Comparison of ENCODE assay signal across 1 cellular context in genomic region chr5:178572617-178573016, GRCh38.
TF ChIP-seq lines count a peak whose summit lies in the region.

No MANE protein-coding gene starts in this region.

TF ChIP-seq in SK-N-SH, 30 proteins besides CTCF, POLR2A, EP300 and RAD21 (continued from another document):
- TF ChIP-seq ZBTB33 (IDR thresholded peaks at IDR 0.05; ENCODE audit: borderline replicate concordance, low read depth) = no peak
- no peak for TF ChIP-seq SIN3A (IDR thresholded peaks at IDR 0.05; ENCODE audit: borderline replicate concordance, low read depth, low read length)
- TF ChIP-seq GABPA (IDR thresholded peaks at IDR 0.05; ENCODE audit: low read depth) = no peak
- no peak for TF ChIP-seq USF2 (IDR thresholded peaks at IDR 0.05; ENCODE audit: borderline replicate concordance, low read depth, low read length)
- TF ChIP-seq YY1 (IDR thresholded peaks at IDR 0.05; ENCODE audit: low read depth) = no peak
- TF ChIP-seq EZH2phosphoT487 (IDR thresholded peaks at IDR 0.05; ENCODE audit: borderline replicate concordance, low read depth) = no peak
